Comparison of ENCODE assay signal across 1 cellular context in the genomic region with DNA sequence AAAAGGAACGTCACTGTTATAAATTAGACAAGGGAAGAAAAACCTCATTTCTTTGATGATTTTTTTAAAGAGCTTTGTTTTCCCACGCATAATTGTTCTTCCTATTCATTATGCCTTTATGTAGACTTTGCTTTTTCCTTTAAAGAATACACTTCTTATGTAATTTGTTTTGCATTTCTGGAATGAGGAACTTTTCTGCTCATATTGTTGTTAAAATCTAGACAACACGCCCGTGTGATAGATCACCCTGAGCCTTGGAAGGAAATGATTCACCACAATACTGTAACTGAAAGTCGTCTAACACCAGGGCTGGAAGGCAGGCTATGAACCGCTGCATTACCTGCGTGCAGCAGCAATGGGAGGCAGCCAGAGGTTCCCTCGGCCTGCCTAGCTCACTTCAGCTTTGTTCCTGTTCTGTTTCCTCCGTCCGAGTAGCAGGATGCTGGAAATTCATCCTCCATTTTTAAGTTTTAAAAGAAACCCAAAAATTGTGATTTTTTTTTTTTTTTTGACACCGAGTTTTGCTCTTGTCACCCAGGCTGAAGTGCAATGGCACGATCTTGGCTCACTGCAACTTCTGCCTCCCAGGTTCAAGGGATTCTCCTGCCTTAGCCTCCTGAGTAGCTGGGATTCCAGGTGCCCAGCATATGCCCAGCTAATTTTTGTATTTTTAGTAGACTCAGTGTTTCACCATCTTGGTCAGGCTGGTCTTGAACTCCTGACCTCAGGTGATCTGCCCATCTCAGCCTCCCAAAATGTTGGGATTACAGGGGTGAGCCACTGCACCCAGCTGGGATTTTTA.
A peak's percentile ranks its signal among the peaks of the same experiment; 100 is the strongest.
TF ChIP-seq lines count a peak whose summit lies in the region.

No MANE protein-coding gene starts in this region.

TF ChIP-seq in HepG2, 621 proteins besides CTCF, POLR2A, EP300 and RAD21 (continued from another document and continues in another):
- TF ChIP-seq, protein P1, sequence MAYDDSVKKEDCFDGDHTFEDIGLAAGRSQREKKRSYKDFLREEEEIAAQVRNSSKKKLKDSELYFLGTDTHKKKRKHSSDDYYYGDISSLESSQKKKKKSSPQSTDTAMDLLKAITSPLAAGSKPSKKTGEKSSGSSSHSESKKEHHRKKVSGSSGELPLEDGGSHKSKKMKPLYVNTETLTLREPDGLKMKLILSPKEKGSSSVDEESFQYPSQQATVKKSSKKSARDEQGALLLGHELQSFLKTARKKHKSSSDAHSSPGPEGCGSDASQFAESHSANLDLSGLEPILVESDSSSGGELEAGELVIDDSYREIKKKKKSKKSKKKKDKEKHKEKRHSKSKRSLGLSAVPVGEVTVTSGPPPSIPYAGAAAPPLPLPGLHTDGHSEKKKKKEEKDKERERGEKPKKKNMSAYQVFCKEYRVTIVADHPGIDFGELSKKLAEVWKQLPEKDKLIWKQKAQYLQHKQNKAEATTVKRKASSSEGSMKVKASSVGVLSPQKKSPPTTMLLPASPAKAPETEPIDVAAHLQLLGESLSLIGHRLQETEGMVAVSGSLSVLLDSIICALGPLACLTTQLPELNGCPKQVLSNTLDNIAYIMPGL (CRISPR knock-in tag; IDR thresholded peaks at IDR 0.05; ENCODE audit: borderline replicate concordance in 1 of 2, low read depth in 1 of 2), result peak; percentile 6 to 80; a peak in 1 of 4 replicates
- TF ChIP-seq SRF (IDR thresholded peaks at IDR 0.05; ENCODE audit: low read depth, low read length) (no peak), REL (CRISPR knock-in tag; conservative IDR thresholded peaks at IDR 0.05) (no peak), CBFB (CRISPR knock-in tag; IDR thresholded peaks at IDR 0.05) (no peak), MED1 (CRISPR knock-in tag; IDR thresholded peaks at IDR 0.05) (no peak; the same call in 1 of the 2 replicates), YY1 (IDR thresholded peaks at IDR 0.05; ENCODE audit: insufficient read depth, insufficient replicate concordance, low read depth, low read length) (peak; percentile 50), ZNF292 (CRISPR knock-in tag; IDR thresholded peaks at IDR 0.05; ENCODE audit: borderline replicate concordance, low read depth) (no peak), GABPB1 (CRISPR knock-in tag; IDR thresholded peaks at IDR 0.05) (no peak), ZNF367 (CRISPR knock-in tag; IDR thresholded peaks at IDR 0.05; ENCODE audit: borderline replicate concordance) (peak; percentile 47; the same call in 1 of the 2 replicates), KDM6A (CRISPR knock-in tag; IDR thresholded peaks at IDR 0.05; ENCODE audit: low read depth) (no peak), CBX5 (CRISPR knock-in tag; IDR thresholded peaks at IDR 0.05; ENCODE audit: borderline replicate concordance) (0 out of 2 replicates have a peak, but pooled peaks have one; percentile 18), GATAD1 (CRISPR knock-in tag; IDR thresholded peaks at IDR 0.05) (0 out of 2 replicates have a peak, but pooled peaks have one; percentile 5), ZSCAN22 (CRISPR knock-in tag; IDR thresholded peaks at IDR 0.05) (no peak), CBX1 (IDR thresholded peaks at IDR 0.05; ENCODE audit: low read depth) (no peak), NCOA5 (CRISPR knock-in tag; IDR thresholded peaks at IDR 0.05) (no peak), CC2D1A (CRISPR knock-in tag; IDR thresholded peaks at IDR 0.05) (no peak), MEF2D (CRISPR knock-in tag; IDR thresholded peaks at IDR 0.05) (peak; percentile 43; the same call in 1 of the 2 replicates), TBL1XR1 (IDR thresholded peaks at IDR 0.05; ENCODE audit: borderline replicate concordance, low read length, partially characterized antibody) (no peak), JARID2 (CRISPR knock-in tag; IDR thresholded peaks at IDR 0.05; ENCODE audit: insufficient replicate concordance) (no peak), NKX3-1 (CRISPR knock-in tag; IDR thresholded peaks at IDR 0.05) (peak; percentile 29; the same call in 1 of the 2 replicates), ZNF160 (CRISPR knock-in tag; IDR thresholded peaks at IDR 0.05) (0 out of 2 replicates have a peak, but pooled peaks have one; percentile 75), EZH2 (conservative IDR thresholded peaks at IDR 0.05; ENCODE audit: low read depth, low read length) (no peak), MAFG (CRISPR knock-in tag; IDR thresholded peaks at IDR 0.05) (no peak), MEIS2 (CRISPR knock-in tag; IDR thresholded peaks at IDR 0.05) (peak; percentile 11; the same call in 1 of the 2 replicates), SP4 (CRISPR knock-in tag; IDR thresholded peaks at IDR 0.05) (no peak; the same call in 1 of the 2 replicates), ZBTB7A (CRISPR knock-in tag; IDR thresholded peaks at IDR 0.05) (no peak), RBM39 (IDR thresholded peaks at IDR 0.05; ENCODE audit: low read depth, low read length, poor library complexity, severe bottlenecking) (no peak), ZMYM4 (CRISPR knock-in tag; IDR thresholded peaks at IDR 0.05) (no peak; the same call in none of the 2 replicates), ZBTB38 (CRISPR knock-in tag; IDR thresholded peaks at IDR 0.05) (no peak), ZBTB3 (CRISPR knock-in tag; IDR thresholded peaks at IDR 0.05; ENCODE audit: borderline replicate concordance, low read depth) (0 out of 2 replicates have a peak, but pooled peaks have one; percentile 49), ATF1 (CRISPR knock-in tag; IDR thresholded peaks at IDR 0.05) (no peak; the same call in 1 of the 2 replicates), ZNF550 (CRISPR knock-in tag; IDR thresholded peaks at IDR 0.05; ENCODE audit: borderline replicate concordance) (no peak), ZNF546 (CRISPR knock-in tag; conservative IDR thresholded peaks at IDR 0.05) (no peak), ZNF746 (CRISPR knock-in tag; IDR thresholded peaks at IDR 0.05) (0 out of 2 replicates have a peak, but pooled peaks have one; percentile 34), FOXK1 (CRISPR knock-in tag; IDR thresholded peaks at IDR 0.05; ENCODE audit: borderline replicate concordance, low read depth) (no peak), ZBTB42 (CRISPR knock-in tag; IDR thresholded peaks at IDR 0.05) (no peak), DMAP1 (CRISPR knock-in tag; IDR thresholded peaks at IDR 0.05) (peak; percentile 68), ZNF207 (IDR thresholded peaks at IDR 0.05; ENCODE audit: borderline replicate concordance) (no peak), CCDC6 (CRISPR knock-in tag; IDR thresholded peaks at IDR 0.05) (no peak)
- TF ChIP-seq, protein P2, sequence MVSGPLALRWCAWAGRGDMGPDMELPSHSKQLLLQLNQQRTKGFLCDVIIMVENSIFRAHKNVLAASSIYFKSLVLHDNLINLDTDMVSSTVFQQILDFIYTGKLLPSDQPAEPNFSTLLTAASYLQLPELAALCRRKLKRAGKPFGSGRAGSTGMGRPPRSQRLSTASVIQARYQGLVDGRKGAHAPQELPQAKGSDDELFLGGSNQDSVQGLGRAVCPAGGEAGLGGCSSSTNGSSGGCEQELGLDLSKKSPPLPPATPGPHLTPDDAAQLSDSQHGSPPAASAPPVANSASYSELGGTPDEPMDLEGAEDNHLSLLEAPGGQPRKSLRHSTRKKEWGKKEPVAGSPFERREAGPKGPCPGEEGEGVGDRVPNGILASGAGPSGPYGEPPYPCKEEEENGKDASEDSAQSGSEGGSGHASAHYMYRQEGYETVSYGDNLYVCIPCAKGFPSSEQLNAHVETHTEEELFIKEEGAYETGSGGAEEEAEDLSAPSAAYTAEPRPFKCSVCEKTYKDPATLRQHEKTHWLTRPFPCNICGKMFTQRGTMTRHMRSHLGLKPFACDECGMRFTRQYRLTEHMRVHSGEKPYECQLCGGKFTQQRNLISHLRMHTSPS (CRISPR knock-in tag; IDR thresholded peaks at IDR 0.05; ENCODE audit: low read depth), result no peak
- TF ChIP-seq, protein P3, sequence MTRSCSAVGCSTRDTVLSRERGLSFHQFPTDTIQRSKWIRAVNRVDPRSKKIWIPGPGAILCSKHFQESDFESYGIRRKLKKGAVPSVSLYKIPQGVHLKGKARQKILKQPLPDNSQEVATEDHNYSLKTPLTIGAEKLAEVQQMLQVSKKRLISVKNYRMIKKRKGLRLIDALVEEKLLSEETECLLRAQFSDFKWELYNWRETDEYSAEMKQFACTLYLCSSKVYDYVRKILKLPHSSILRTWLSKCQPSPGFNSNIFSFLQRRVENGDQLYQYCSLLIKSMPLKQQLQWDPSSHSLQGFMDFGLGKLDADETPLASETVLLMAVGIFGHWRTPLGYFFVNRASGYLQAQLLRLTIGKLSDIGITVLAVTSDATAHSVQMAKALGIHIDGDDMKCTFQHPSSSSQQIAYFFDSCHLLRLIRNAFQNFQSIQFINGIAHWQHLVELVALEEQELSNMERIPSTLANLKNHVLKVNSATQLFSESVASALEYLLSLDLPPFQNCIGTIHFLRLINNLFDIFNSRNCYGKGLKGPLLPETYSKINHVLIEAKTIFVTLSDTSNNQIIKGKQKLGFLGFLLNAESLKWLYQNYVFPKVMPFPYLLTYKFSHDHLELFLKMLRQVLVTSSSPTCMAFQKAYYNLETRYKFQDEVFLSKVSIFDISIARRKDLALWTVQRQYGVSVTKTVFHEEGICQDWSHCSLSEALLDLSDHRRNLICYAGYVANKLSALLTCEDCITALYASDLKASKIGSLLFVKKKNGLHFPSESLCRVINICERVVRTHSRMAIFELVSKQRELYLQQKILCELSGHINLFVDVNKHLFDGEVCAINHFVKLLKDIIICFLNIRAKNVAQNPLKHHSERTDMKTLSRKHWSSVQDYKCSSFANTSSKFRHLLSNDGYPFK (CRISPR knock-in tag; IDR thresholded peaks at IDR 0.05; ENCODE audit: borderline replicate concordance), result no peak
- TF ChIP-seq, protein P4, sequence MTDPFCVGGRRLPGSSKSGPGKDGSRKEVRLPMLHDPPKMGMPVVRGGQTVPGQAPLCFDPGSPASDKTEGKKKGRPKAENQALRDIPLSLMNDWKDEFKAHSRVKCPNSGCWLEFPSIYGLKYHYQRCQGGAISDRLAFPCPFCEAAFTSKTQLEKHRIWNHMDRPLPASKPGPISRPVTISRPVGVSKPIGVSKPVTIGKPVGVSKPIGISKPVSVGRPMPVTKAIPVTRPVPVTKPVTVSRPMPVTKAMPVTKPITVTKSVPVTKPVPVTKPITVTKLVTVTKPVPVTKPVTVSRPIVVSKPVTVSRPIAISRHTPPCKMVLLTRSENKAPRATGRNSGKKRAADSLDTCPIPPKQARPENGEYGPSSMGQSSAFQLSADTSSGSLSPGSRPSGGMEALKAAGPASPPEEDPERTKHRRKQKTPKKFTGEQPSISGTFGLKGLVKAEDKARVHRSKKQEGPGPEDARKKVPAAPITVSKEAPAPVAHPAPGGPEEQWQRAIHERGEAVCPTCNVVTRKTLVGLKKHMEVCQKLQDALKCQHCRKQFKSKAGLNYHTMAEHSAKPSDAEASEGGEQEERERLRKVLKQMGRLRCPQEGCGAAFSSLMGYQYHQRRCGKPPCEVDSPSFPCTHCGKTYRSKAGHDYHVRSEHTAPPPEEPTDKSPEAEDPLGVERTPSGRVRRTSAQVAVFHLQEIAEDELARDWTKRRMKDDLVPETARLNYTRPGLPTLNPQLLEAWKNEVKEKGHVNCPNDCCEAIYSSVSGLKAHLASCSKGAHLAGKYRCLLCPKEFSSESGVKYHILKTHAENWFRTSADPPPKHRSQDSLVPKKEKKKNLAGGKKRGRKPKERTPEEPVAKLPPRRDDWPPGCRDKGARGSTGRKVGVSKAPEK (CRISPR knock-in tag; IDR thresholded peaks at IDR 0.05; ENCODE audit: borderline replicate concordance), result no peak
- TF ChIP-seq, protein P5, sequence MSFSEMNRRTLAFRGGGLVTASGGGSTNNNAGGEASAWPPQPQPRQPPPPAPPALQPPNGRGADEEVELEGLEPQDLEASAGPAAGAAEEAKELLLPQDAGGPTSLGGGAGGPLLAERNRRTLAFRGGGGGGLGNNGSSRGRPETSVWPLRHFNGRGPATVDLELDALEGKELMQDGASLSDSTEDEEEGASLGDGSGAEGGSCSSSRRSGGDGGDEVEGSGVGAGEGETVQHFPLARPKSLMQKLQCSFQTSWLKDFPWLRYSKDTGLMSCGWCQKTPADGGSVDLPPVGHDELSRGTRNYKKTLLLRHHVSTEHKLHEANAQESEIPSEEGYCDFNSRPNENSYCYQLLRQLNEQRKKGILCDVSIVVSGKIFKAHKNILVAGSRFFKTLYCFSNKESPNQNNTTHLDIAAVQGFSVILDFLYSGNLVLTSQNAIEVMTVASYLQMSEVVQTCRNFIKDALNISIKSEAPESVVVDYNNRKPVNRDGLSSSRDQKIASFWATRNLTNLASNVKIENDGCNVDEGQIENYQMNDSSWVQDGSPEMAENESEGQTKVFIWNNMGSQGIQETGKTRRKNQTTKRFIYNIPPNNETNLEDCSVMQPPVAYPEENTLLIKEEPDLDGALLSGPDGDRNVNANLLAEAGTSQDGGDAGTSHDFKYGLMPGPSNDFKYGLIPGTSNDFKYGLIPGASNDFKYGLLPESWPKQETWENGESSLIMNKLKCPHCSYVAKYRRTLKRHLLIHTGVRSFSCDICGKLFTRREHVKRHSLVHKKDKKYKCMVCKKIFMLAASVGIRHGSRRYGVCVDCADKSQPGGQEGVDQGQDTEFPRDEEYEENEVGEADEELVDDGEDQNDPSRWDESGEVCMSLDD (CRISPR knock-in tag; IDR thresholded peaks at IDR 0.05; ENCODE audit: borderline replicate concordance), result no peak
- TF ChIP-seq, protein P6, sequence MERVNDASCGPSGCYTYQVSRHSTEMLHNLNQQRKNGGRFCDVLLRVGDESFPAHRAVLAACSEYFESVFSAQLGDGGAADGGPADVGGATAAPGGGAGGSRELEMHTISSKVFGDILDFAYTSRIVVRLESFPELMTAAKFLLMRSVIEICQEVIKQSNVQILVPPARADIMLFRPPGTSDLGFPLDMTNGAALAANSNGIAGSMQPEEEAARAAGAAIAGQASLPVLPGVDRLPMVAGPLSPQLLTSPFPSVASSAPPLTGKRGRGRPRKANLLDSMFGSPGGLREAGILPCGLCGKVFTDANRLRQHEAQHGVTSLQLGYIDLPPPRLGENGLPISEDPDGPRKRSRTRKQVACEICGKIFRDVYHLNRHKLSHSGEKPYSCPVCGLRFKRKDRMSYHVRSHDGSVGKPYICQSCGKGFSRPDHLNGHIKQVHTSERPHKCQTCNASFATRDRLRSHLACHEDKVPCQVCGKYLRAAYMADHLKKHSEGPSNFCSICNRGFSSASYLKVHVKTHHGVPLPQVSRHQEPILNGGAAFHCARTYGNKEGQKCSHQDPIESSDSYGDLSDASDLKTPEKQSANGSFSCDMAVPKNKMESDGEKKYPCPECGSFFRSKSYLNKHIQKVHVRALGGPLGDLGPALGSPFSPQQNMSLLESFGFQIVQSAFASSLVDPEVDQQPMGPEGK (CRISPR knock-in tag; IDR thresholded peaks at IDR 0.05), result no peak
- TF ChIP-seq, protein P7, sequence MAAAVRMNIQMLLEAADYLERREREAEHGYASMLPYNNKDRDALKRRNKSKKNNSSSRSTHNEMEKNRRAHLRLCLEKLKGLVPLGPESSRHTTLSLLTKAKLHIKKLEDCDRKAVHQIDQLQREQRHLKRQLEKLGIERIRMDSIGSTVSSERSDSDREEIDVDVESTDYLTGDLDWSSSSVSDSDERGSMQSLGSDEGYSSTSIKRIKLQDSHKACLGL (CRISPR knock-in tag; IDR thresholded peaks at IDR 0.05), result no peak
- TF ChIP-seq, protein P8, sequence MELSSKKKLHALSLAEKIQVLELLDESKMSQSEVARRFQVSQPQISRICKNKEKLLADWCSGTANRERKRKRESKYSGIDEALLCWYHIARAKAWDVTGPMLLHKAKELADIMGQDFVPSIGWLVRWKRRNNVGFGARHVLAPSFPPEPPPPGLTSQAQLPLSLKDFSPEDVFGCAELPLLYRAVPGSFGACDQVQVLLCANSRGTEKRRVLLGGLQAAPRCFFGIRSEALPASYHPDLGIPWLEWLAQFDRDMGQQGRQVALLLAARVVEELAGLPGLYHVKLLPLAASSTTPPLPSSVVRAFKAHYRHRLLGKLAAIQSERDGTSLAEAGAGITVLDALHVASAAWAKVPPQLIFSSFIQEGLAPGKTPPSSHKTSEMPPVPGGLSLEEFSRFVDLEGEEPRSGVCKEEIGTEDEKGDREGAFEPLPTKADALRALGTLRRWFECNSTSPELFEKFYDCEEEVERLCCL (CRISPR knock-in tag; IDR thresholded peaks at IDR 0.05; ENCODE audit: borderline replicate concordance), result 0 out of 2 replicates have a peak, but pooled peaks have one; percentile 49
